In genomic region chr15:92811514-92811913, GRCh38 we compare ENCODE assay signal across 9 cellular contexts.
DNase-seq lines count a peak whose midpoint lies in the region; ATAC-seq, FAIRE-seq and TF ChIP-seq lines count a peak whose summit lies in the region.
"Had no signal": no experiment of that assay in that cellular context is flagged by ENCODE, and none has a peak within 500 bp of the region (broad histone marks: within the 10 kb centered on the region; RNA-seq: fewer than 3 reads in every experiment).

No MANE protein-coding gene starts in this region.

- H3K27ac ChIP-seq in skin epidermis: peak overlapping the region in 20 of 21 experiments; percentile 92 to 100 (median 99)

- no peak for ATAC-seq in activated CD4-positive, alpha-beta T cell treated with anti-CD3 and anti-CD28 coated beads for 36 hours

- H3K9me3 Mint-ChIP-seq in activated CD4-positive, alpha-beta T cell treated with anti-CD3 and anti-CD28 coated beads for 36 hours (ENCODE audit: low read depth): no peaks in the 10 kb centered on the region

- peaks cover 2% of the 10 kb centered on the region for H3K36me3 Mint-ChIP-seq in activated CD4-positive, alpha-beta T cell treated with anti-CD3 and anti-CD28 coated beads for 36 hours (ENCODE audit: low read depth)

- no peak for TF ChIP-seq CTCF in fibroblast of the aortic adventitia (IDR thresholded peaks at IDR 0.05; ENCODE audit: insufficient read depth, low read length)

- no peaks in the 10 kb centered on the region for H3K27me3 Mint-ChIP-seq in activated CD4-positive, alpha-beta T cell treated with anti-CD3 and anti-CD28 coated beads for 36 hours

- no peak for DNase-seq in activated CD4-positive, alpha-beta T cell treated with anti-CD3 and anti-CD28 coated beads for 36 hours
- no peak for DNase-seq in activated CD4-positive, alpha-beta T cell treated with anti-CD3 and anti-CD28 coated beads, Interleukin-2, amount 50 U/mL, for 48 hours
- DNase-seq in RPMI8226 (peak; percentile 74), fibroblast of the aortic adventitia (ENCODE audit: low read depth) (no peak), GM12892 (ENCODE audit: insufficient read length) (no peak), SKM-1 (lab: John Stamatoyannopoulos, UW; ENCODE audit: unreplicated experiment) (no peak), NCI-H1694 treated with DMSO at 0.1 percent for 48 hours (lab: John Stamatoyannopoulos, UW) (no peak)

- intact Hi-C loops in activated CD4-positive, alpha-beta T cell treated with anti-CD3 and anti-CD28 coated beads for 36 hours (cut with DNase I, micrococcal nuclease): loop anchor here in 1 of 2 experiments (5.0 kb wide), 1 partner anchor 36 kb away; no protein-coding TSS in a partner anchor

- H3K4me3 Mint-ChIP-seq in activated CD4-positive, alpha-beta T cell treated with anti-CD3 and anti-CD28 coated beads for 36 hours: peak overlapping the region; percentile 88

- H3K4me1 Mint-ChIP-seq in activated CD4-positive, alpha-beta T cell treated with anti-CD3 and anti-CD28 coated beads for 36 hours: peaks cover 42% of the 10 kb centered on the region

- TF ChIP-seq POLR2A in GM12892 (IDR thresholded peaks at IDR 0.05; ENCODE audit: low read depth, low read length): no peak

- POLR2A ChIA-PET in activated CD4-positive, alpha-beta T cell treated with anti-CD3 and anti-CD28 coated beads for 36 hours (lab: Charles Lee): interaction anchor here (0.8 to 5.7 kb wide), 5 partner anchors 11 to 96 kb away, joined by 3 to 86 read pairs (median 6); partner anchors contain the start of gene CHD2

- H3K27ac Mint-ChIP-seq in activated CD4-positive, alpha-beta T cell treated with anti-CD3 and anti-CD28 coated beads for 36 hours: peak overlapping the region; percentile 99

- H3K4me3 ChIP-seq in fibroblast of the aortic adventitia (ENCODE audit: low read depth, low read length): peak overlapping the region; percentile 3
- H3K4me3 ChIP-seq in skin epidermis: peak overlapping the region in 2 of 7 experiments; percentile 43 to 57

- FAIRE-seq in GM12892 (lab: Jason Lieb, UNC): no peak
- FAIRE-seq: TTC549 had no signal

- CTCF ChIA-PET in activated CD4-positive, alpha-beta T cell treated with anti-CD3 and anti-CD28 coated beads for 36 hours (lab: Charles Lee): interaction anchor here (0.6 to 5.3 kb wide), 12 partner anchors 10 to 106 kb away, joined by 3 to 80 read pairs (median 4); partner anchors contain the start of gene CHD2
